In genomic region chr7:51472017-51472296, GRCh38 we compare ENCODE assay signal across 23 cellular contexts.
DNase-seq lines count a peak whose midpoint lies in the region; ATAC-seq and TF ChIP-seq lines count a peak whose summit lies in the region.
"Had no signal": no experiment of that assay in that cellular context is flagged by ENCODE, and none has a peak within 500 bp of the region (broad histone marks: within the 10 kb centered on the region; RNA-seq: fewer than 3 reads in every experiment).

No MANE protein-coding gene starts in this region.

- H3K27me3 ChIP-seq in GM23338 (ENCODE audit: insufficient read depth) (peaks cover 12% of the 10 kb centered on the region; the same call in 1 of the 2 replicates), upper lobe of left lung (no peaks in the 10 kb centered on the region)
- H3K27me3 ChIP-seq: body of pancreas, foreskin keratinocyte had no signal

- H3K9me2 ChIP-seq in GM23338 (ENCODE audit: insufficient read depth), result peaks cover 16% of the 10 kb centered on the region

- TF ChIP-seq POLR2A in upper lobe of left lung (IDR thresholded peaks at IDR 0.05), result no peak

- WGBS in upper lobe of left lung, 2 donors, result 29 to 45% methylated on average over 9 of the region's 9 CpGs

- H4K20me1 ChIP-seq in GM23338 (replicated peaks; ENCODE audit: insufficient read depth), result no peaks in the 10 kb centered on the region

- no peak for TF ChIP-seq EP300 in upper lobe of left lung (IDR thresholded peaks at IDR 0.05)

- H3K27ac ChIP-seq in GM23338 (ENCODE audit: low read depth) (no peak overlapping the region), upper lobe of left lung (no peak overlapping the region)
- H3K27ac ChIP-seq: body of pancreas, foreskin keratinocyte, neutrophil, right atrium auricular region, VCaP had no signal

- TF ChIP-seq CTCF in GM23338 (conservative IDR thresholded peaks at IDR 0.05; ENCODE audit: low read depth in 2 of 2) (no peak), astrocyte of the cerebellum (IDR thresholded peaks at IDR 0.05; ENCODE audit: low read depth, low read length, missing control alignments) (no peak), progenitor cell of endocrine pancreas (IDR thresholded peaks at IDR 0.05; ENCODE audit: unreplicated experiment) (no peak), upper lobe of left lung (IDR thresholded peaks at IDR 0.05) (no peak)

- peak overlapping the region; percentile 98 for H2AFZ ChIP-seq in GM23338

- H3K4me3 Mint-ChIP-seq in GM23338 (peak overlapping the region; percentile 56; the same call in 2 of the 3 replicates), progenitor cell of endocrine pancreas (ENCODE audit: low read depth) (peak overlapping the region; percentile 5)
- H3K4me3 Mint-ChIP-seq: activated CD4-positive, alpha-beta memory T cell treated with anti-CD3 and anti-CD28 coated beads for 36 hours; activated naive CD4-positive, alpha-beta T cell treated with anti-CD3 and anti-CD28 coated beads for 36 hours; immature natural killer cell; stimulated activated naive B cell treated with anti-CD40 and anti-IgM and Interleukin-4, amounts not matched to agents 10 μg/mL and 1 μg/mL and 100 μg/mL, for 72 hours had no signal

- H3K27me3 Mint-ChIP-seq in GM23338 (ENCODE audit: insufficient read depth, low read depth, poor library complexity) (peaks cover 22% of the 10 kb centered on the region), progenitor cell of endocrine pancreas (peaks cover 43% of the 10 kb centered on the region)

- H3K4me1 Mint-ChIP-seq in GM23338, result peaks cover 12% of the 10 kb centered on the region; the same call in 2 of the 3 replicates
- peaks cover 3% of the 10 kb centered on the region for H3K4me1 Mint-ChIP-seq in progenitor cell of endocrine pancreas (ENCODE audit: low read depth)
- H3K4me1 Mint-ChIP-seq: immature natural killer cell; stimulated activated naive B cell treated with anti-CD40 and anti-IgM and Interleukin-4, amounts not matched to agents 10 μg/mL and 1 μg/mL and 100 μg/mL, for 72 hours had no signal

- H3K36me3 ChIP-seq in GM23338 (ENCODE audit: insufficient read depth) (no peaks in the 10 kb centered on the region), upper lobe of left lung (no peaks in the 10 kb centered on the region)
- H3K36me3 ChIP-seq: neutrophil, right atrium auricular region had no signal

- H3K4me1 ChIP-seq in GM23338 (ENCODE audit: insufficient read depth) (0 out of 2 replicates have a peak, but pooled peaks cover 5% of the 10 kb centered on the region), upper lobe of left lung (no peaks in the 10 kb centered on the region)
- H3K4me1 ChIP-seq: foreskin keratinocyte, right atrium auricular region had no signal

- H3F3A ChIP-seq in GM23338 (replicated peaks; ENCODE audit: low read depth), result no peaks in the 10 kb centered on the region

- H3K4me3 ChIP-seq in GM23338 (peak overlapping the region; percentile 46), astrocyte of the cerebellum (ENCODE audit: low read depth, low read length) (peak overlapping the region; percentile 28), upper lobe of left lung (no peak overlapping the region)
- H3K4me3 ChIP-seq: body of pancreas, lung, right atrium auricular region had no signal

- in situ Hi-C loops in astrocyte of the cerebellum (cut with HindIII; ENCODE audit: low sequenced_read_pairs), result no loop called here

- H3K27ac Mint-ChIP-seq in GM23338, result no peak overlapping the region
- no peak overlapping the region for H3K27ac Mint-ChIP-seq in progenitor cell of endocrine pancreas
- H3K27ac Mint-ChIP-seq: activated CD4-positive, alpha-beta memory T cell treated with anti-CD3 and anti-CD28 coated beads for 36 hours; activated naive CD4-positive, alpha-beta T cell treated with anti-CD3 and anti-CD28 coated beads for 36 hours; CD8-positive, alpha-beta memory T cell; immature natural killer cell; stimulated activated naive B cell treated with anti-CD40 and anti-IgM and Interleukin-4, amounts not matched to agents 10 μg/mL and 1 μg/mL and 100 μg/mL, for 72 hours had no signal

- H3K4me2 ChIP-seq in GM23338, result peak overlapping the region; percentile 76

- DNase-seq in GM23338 (ENCODE audit: low spot score) (peak; percentile 58), astrocyte of the cerebellum (ENCODE audit: low read depth) (no peak), islet precursor cell (peak; percentile 62), progenitor cell of endocrine pancreas (ENCODE audit: low spot score, unreplicated experiment) (no peak), T-helper 2 cell (no peak), upper lobe of left lung (no peak)
- DNase-seq in activated CD4-positive, alpha-beta T cell treated with anti-CD3 and anti-CD28 coated beads, Interleukin-2, amount 50 U/mL, for 1 hour, result no peak
- DNase-seq: activated CD4-positive, alpha-beta memory T cell treated with anti-CD3 and anti-CD28 coated beads for 36 hours; body of pancreas; cortex of kidney; foreskin keratinocyte; immature natural killer cell; NCI-H1105 treated with DMSO at 0.1 percent for 48 hours; NCI-H526 treated with DMSO at 0.1 percent for 48 hours; SIG-M5; stimulated activated naive B cell treated with anti-CD40 and anti-IgM and Interleukin-4, amounts not matched to agents 10 μg/mL and 1 μg/mL and 100 μg/mL, for 72 hours had no signal

- no peaks in the 10 kb centered on the region for H3K9me3 ChIP-seq in upper lobe of left lung
- H3K9me3 ChIP-seq: body of pancreas, neutrophil, right atrium auricular region had no signal

- peak; percentile 81 for ATAC-seq in GM23338
- ATAC-seq in upper lobe of left lung (ENCODE audit: low FRiP score in 2 of 2), result no peak
- ATAC-seq: body of pancreas; foreskin keratinocyte; HCT116; stimulated activated naive B cell treated with anti-CD40 and anti-IgM and Interleukin-4, amounts not matched to agents 10 μg/mL and 1 μg/mL and 100 μg/mL, for 72 hours had no signal

- H3K36me3 Mint-ChIP-seq in GM23338 (ENCODE audit: low read depth), result no peaks in the 10 kb centered on the region
- H3K36me3 Mint-ChIP-seq in progenitor cell of endocrine pancreas (ENCODE audit: insufficient read depth), result no peaks in the 10 kb centered on the region
- H3K36me3 Mint-ChIP-seq: activated CD4-positive, alpha-beta memory T cell treated with anti-CD3 and anti-CD28 coated beads for 36 hours; CD8-positive, alpha-beta memory T cell; stimulated activated naive B cell treated with anti-CD40 and anti-IgM and Interleukin-4, amounts not matched to agents 10 μg/mL and 1 μg/mL and 100 μg/mL, for 72 hours had no signal

- H3K79me2 ChIP-seq in GM23338 (replicated peaks; ENCODE audit: insufficient read depth), result no peaks in the 10 kb centered on the region

- no peaks in the 10 kb centered on the region; the same call in 2 of the 3 replicates for H3K9me3 Mint-ChIP-seq in GM23338
- H3K9me3 Mint-ChIP-seq in progenitor cell of endocrine pancreas (ENCODE audit: low read depth), result no peaks in the 10 kb centered on the region
- H3K9me3 Mint-ChIP-seq: activated CD4-positive, alpha-beta memory T cell treated with anti-CD3 and anti-CD28 coated beads for 36 hours; activated naive CD4-positive, alpha-beta T cell treated with anti-CD3 and anti-CD28 coated beads for 36 hours had no signal

TF ChIP-seq in GM23338, 12 proteins besides CTCF, POLR2A, EP300 and RAD21 (continues in another document):
- TF ChIP-seq REST (IDR thresholded peaks at IDR 0.05; ENCODE audit: unreplicated experiment), result no peak
- no peak for TF ChIP-seq ETS1 (IDR thresholded peaks at IDR 0.05)
- TF ChIP-seq JUNB (IDR thresholded peaks at IDR 0.05; ENCODE audit: unreplicated experiment), result no peak
- no peak for TF ChIP-seq CREB1 (CRISPR knock-in tag; IDR thresholded peaks at IDR 0.05; ENCODE audit: low read depth)
- no peak for TF ChIP-seq NANOG (IDR thresholded peaks at IDR 0.05; ENCODE audit: borderline replicate concordance)
- no peak for TF ChIP-seq ZNF114 (CRISPR knock-in tag; IDR thresholded peaks at IDR 0.05)
- no peak for TF ChIP-seq POLR2AphosphoS5 (IDR thresholded peaks at IDR 0.05; ENCODE audit: low read depth)
- no peak for TF ChIP-seq STAT1 (IDR thresholded peaks at IDR 0.05; ENCODE audit: unreplicated experiment)
- no peak for TF ChIP-seq EZH2phosphoT487 (IDR thresholded peaks at IDR 0.05; ENCODE audit: unreplicated experiment)
- no peak for TF ChIP-seq EZH2 (IDR thresholded peaks at IDR 0.05; ENCODE audit: low read depth, unreplicated experiment)
- TF ChIP-seq ZNF331 (CRISPR knock-in tag; IDR thresholded peaks at IDR 0.05; ENCODE audit: low read depth), result no peak

Comparison
In these comparisons a context has a peak if more than half of its experiments do, and no peak if none do; other contexts are left out.
1. DNase-seq: peak in GM23338 (single experiment) and islet precursor cell (single experiment); none in astrocyte of the cerebellum (single experiment), progenitor cell of endocrine pancreas (single experiment), T-helper 2 cell (0 of 5), activated CD4-positive, alpha-beta T cell treated with anti-CD3 and anti-CD28 coated beads, Interleukin-2, amount 50 U/mL, for 1 hour (single experiment) and upper lobe of left lung (0 of 2).
2. H3K4me3 ChIP-seq: peak in GM23338 (single experiment) and astrocyte of the cerebellum (single experiment); none in upper lobe of left lung (0 of 4).